In genomic region chr3:186099178-186099577, GRCh38 we compare ENCODE assay signal across 9 cellular contexts. TPM values are rescaled to one million over a fixed set of nuclear protein-coding genes. Genes with fewer than 3 reads are reported as not detected.
A peak's percentile ranks its signal among the peaks of the same experiment; 100 is the strongest.
DNase-seq lines count a peak whose midpoint lies in the region; ATAC-seq and TF ChIP-seq lines count a peak whose summit lies in the region.
"Had no signal": no experiment of that assay in that cellular context is flagged by ENCODE, and none has a peak within 500 bp of the region (broad histone marks: within the 10 kb centered on the region; RNA-seq: fewer than 3 reads in every experiment).

No MANE protein-coding gene starts in this region.

- ATAC-seq in Right ventricle myocardium superior (ENCODE audit: poor library complexity) (no peak), GM21390 (IDR thresholded peaks at IDR 0.05; ENCODE audit: unreplicated experiment) (no peak)
- ATAC-seq in CD8-positive, alpha-beta T cell = no peak

- H3K4me1 ChIP-seq in CD8-positive, alpha-beta T cell (ENCODE audit: insufficient read depth, low read length) = no peaks in the 10 kb centered on the region

- peaks cover 2% of the 10 kb centered on the region for H3K4me1 Mint-ChIP-seq in CD8-positive, alpha-beta T cell (ENCODE audit: low read depth)

- no peaks in the 10 kb centered on the region for H3K36me3 Mint-ChIP-seq in CD8-positive, alpha-beta T cell

- peaks cover 6% of the 10 kb centered on the region for H3K27me3 ChIP-seq in CD8-positive, alpha-beta T cell (ENCODE audit: insufficient read depth, low read length)

- intact Hi-C loops in Right ventricle myocardium superior (cut with DNase I) = no loop called here
- intact Hi-C loops in CD8-positive, alpha-beta T cell (cut with DNase I, micrococcal nuclease) = no loop called here

- no peak overlapping the region for H3K4me3 ChIP-seq in HFF-Myc (replicated peaks; ENCODE audit: low read depth, low read length)
- no peak overlapping the region for H3K4me3 ChIP-seq in coronary artery
- no peak overlapping the region for H3K4me3 ChIP-seq in CD8-positive, alpha-beta T cell (ENCODE audit: low read depth, low read length)

- CTCF ChIA-PET in CD8-positive, alpha-beta T cell (lab: Charles Lee) = no interaction called here

- H3K27ac Mint-ChIP-seq in CD8-positive, alpha-beta T cell = no peak overlapping the region

- H3K4me3 Mint-ChIP-seq in CD8-positive, alpha-beta T cell = no peak overlapping the region

- in situ Hi-C loops in SK-MEL-5 (cut with HindIII; ENCODE audit: low pct_unique_long_range_greater_than_20kb, low sequenced_read_pairs) = no loop called here

- H3K9me3 Mint-ChIP-seq in CD8-positive, alpha-beta T cell = no peaks in the 10 kb centered on the region

- POLR2A ChIA-PET in CD8-positive, alpha-beta T cell (lab: Charles Lee) = no interaction called here

- peak; percentile 69 for DNase-seq in HFF-Myc (ENCODE audit: extremely low read depth, low read depth)
- DNase-seq in SK-MEL-5 (ENCODE audit: low read depth, low spot score) = peak; percentile 57
- peak; percentile 70 for DNase-seq in Right ventricle myocardium superior
- DNase-seq in stromal cell of bone marrow (ENCODE audit: low read depth) = peak; percentile 63
- DNase-seq in coronary artery (ENCODE audit: low spot score) = no peak
- no peak for DNase-seq in CD8-positive, alpha-beta T cell
- DNase-seq: Kasumi-1 had no signal

- no peak for TF ChIP-seq CTCF in HFF-Myc (IDR thresholded peaks at IDR 0.05; ENCODE audit: low read depth, low read length, missing control alignments)
- no peak for TF ChIP-seq CTCF in coronary artery (IDR thresholded peaks at IDR 0.05)
- no peak for TF ChIP-seq CTCF in CD8-positive, alpha-beta T cell (IDR thresholded peaks at IDR 0.05)

- no peaks in the 10 kb centered on the region for H3K36me3 ChIP-seq in CD8-positive, alpha-beta T cell (ENCODE audit: insufficient read depth, low read length)

- H3K27me3 Mint-ChIP-seq in CD8-positive, alpha-beta T cell (ENCODE audit: low read depth) = peaks cover 54% of the 10 kb centered on the region

- H3K9me3 ChIP-seq in CD8-positive, alpha-beta T cell (ENCODE audit: low read length) = no peaks in the 10 kb centered on the region
- H3K9me3 ChIP-seq: heart right ventricle had no signal

- H3K27ac ChIP-seq in coronary artery = no peak overlapping the region
- H3K27ac ChIP-seq in CD8-positive, alpha-beta T cell (ENCODE audit: low read depth, low read length) = no peak overlapping the region
- H3K27ac ChIP-seq: heart right ventricle had no signal

RNA-seq across cellular contexts. Expression of gene ETV5, which starts 9.7 kb away (rescaled TPM):
- total RNA-seq in SK-MEL-5 (2014; rRNA removed; shearing (Covaris generic)) = 167 and 177 TPM in 2 replicates
- 125 and 153 TPM in 2 replicates for polyA plus RNA-seq in SK-MEL-5 (2015; cell fraction: cytosol; rRNA removed)
- polyA plus RNA-seq in SK-MEL-5 (2015; cell fraction: nucleus; rRNA removed) = 53.2 and 86.5 TPM in 2 replicates
- 5.9 TPM for total RNA-seq in Right ventricle myocardium superior
- under 1 TPM in 1 of 2 experiments, not detected in 1; 0.08 TPM for total RNA-seq in CD8-positive, alpha-beta T cell

Comparison
In these comparisons a context has a peak if more than half of its experiments do, and no peak if none do; other contexts are left out.
1. DNase-seq: peak in HFF-Myc (single experiment), SK-MEL-5 (single experiment), Right ventricle myocardium superior (single experiment) and stromal cell of bone marrow (single experiment); none in coronary artery (single experiment) and CD8-positive, alpha-beta T cell (0 of 7).
2. RNA of gene ETV5, which starts 9.7 kb away (total RNA-seq): 167 to 177 TPM in SK-MEL-5; 5.9 TPM in Right ventricle myocardium superior (single experiment) and 0.08 TPM in CD8-positive, alpha-beta T cell; every median in the first group is over 10 times any median in the second.